In genomic region chr1:39512234-39512847, GRCh38 we compare ENCODE assay signal across 9 cellular contexts. TPM values are rescaled to one million over a fixed set of nuclear protein-coding genes. Genes with fewer than 3 reads are reported as not detected.
DNase-seq lines count a peak whose midpoint lies in the region; ATAC-seq, FAIRE-seq and TF ChIP-seq lines count a peak whose summit lies in the region.
"Not testable (repeated sequence)": the region's sequence is repeated elsewhere in the genome, so short reads cannot be mapped to it uniquely, and the experiment has no call there.
"Had no signal": no experiment of that assay in that cellular context is flagged by ENCODE, and none has a peak within 500 bp of the region (broad histone marks: within the 10 kb centered on the region; RNA-seq: fewer than 3 reads in every experiment).

No MANE protein-coding gene starts in this region.

- peaks cover 0 to 18% (median 8%) of the 10 kb centered on the region in 4 donors for H3K4me1 Mint-ChIP-seq in CD4-positive, CD25-positive, alpha-beta regulatory T cell
- H3K4me1 Mint-ChIP-seq in T-helper 17 cell, result not testable (repeated sequence)
- H3K4me1 Mint-ChIP-seq in activated CD8-positive, alpha-beta T cell treated with anti-CD3 and anti-CD28 coated beads, Interleukin-2, amount 10 ng/mL, durations not matched to agents 7 days and 5 days (ENCODE audit: low read depth), result peaks cover 22% of the 10 kb centered on the region
- H3K4me1 Mint-ChIP-seq in activated naive CD8-positive, alpha-beta T cell treated with anti-CD3 and anti-CD28 coated beads, Interleukin-2, amount 50 U/mL, for 24 hours, result peaks cover 20% of the 10 kb centered on the region
- peaks cover 9 to 20% of the 10 kb centered on the region in 2 donors for H3K4me1 Mint-ChIP-seq in stimulated activated naive B cell treated with anti-CD40 and anti-IgM and Interleukin-4, amounts not matched to agents 10 μg/mL and 1 μg/mL and 100 μg/mL, for 72 hours

- not testable (repeated sequence) for H3K27ac Mint-ChIP-seq in CD4-positive, CD25-positive, alpha-beta regulatory T cell; T-helper 17 cell; activated CD8-positive, alpha-beta T cell treated with anti-CD3 and anti-CD28 coated beads, Interleukin-2, amount 10 ng/mL, durations not matched to agents 7 days and 5 days; activated naive CD8-positive, alpha-beta T cell treated with anti-CD3 and anti-CD28 coated beads, Interleukin-2, amount 50 U/mL, for 24 hours; stimulated activated naive B cell treated with anti-CD40 and anti-IgM and Interleukin-4, amounts not matched to agents 10 μg/mL and 1 μg/mL and 100 μg/mL, for 72 hours

- POLR2A ChIA-PET in activated CD8-positive, alpha-beta T cell treated with anti-CD3 and anti-CD28 coated beads, Interleukin-2, amount 10 ng/mL, durations not matched to agents 7 days and 5 days (lab: Charles Lee), result not testable (repeated sequence)

- H3K4me3 Mint-ChIP-seq in CD4-positive, CD25-positive, alpha-beta regulatory T cell; T-helper 17 cell; activated CD8-positive, alpha-beta T cell treated with anti-CD3 and anti-CD28 coated beads, Interleukin-2, amount 10 ng/mL, durations not matched to agents 7 days and 5 days; activated naive CD8-positive, alpha-beta T cell treated with anti-CD3 and anti-CD28 coated beads, Interleukin-2, amount 50 U/mL, for 24 hours; stimulated activated naive B cell treated with anti-CD40 and anti-IgM and Interleukin-4, amounts not matched to agents 10 μg/mL and 1 μg/mL and 100 μg/mL, for 72 hours: not testable (repeated sequence)

- not testable (repeated sequence) for H3K36me3 Mint-ChIP-seq in CD4-positive, CD25-positive, alpha-beta regulatory T cell; T-helper 17 cell (ENCODE audit: low read depth); activated CD8-positive, alpha-beta T cell treated with anti-CD3 and anti-CD28 coated beads, Interleukin-2, amount 10 ng/mL, durations not matched to agents 7 days and 5 days (ENCODE audit: low read depth); activated naive CD8-positive, alpha-beta T cell treated with anti-CD3 and anti-CD28 coated beads, Interleukin-2, amount 50 U/mL, for 24 hours (ENCODE audit: low read depth); stimulated activated naive B cell treated with anti-CD40 and anti-IgM and Interleukin-4, amounts not matched to agents 10 μg/mL and 1 μg/mL and 100 μg/mL, for 72 hours

- intact Hi-C loops in mucosa of descending colon (cut with DNase I, micrococcal nuclease), result not testable (repeated sequence)

- H3K27ac ChIP-seq in CD4-positive, CD25-positive, alpha-beta regulatory T cell (ENCODE audit: insufficient read depth, low read length, poor library complexity, severe bottlenecking), result not testable (repeated sequence)

- H3K9me3 Mint-ChIP-seq in CD4-positive, CD25-positive, alpha-beta regulatory T cell; activated CD8-positive, alpha-beta T cell treated with anti-CD3 and anti-CD28 coated beads, Interleukin-2, amount 10 ng/mL, durations not matched to agents 7 days and 5 days (ENCODE audit: insufficient read depth); activated naive CD8-positive, alpha-beta T cell treated with anti-CD3 and anti-CD28 coated beads, Interleukin-2, amount 50 U/mL, for 24 hours; stimulated activated naive B cell treated with anti-CD40 and anti-IgM and Interleukin-4, amounts not matched to agents 10 μg/mL and 1 μg/mL and 100 μg/mL, for 72 hours: not testable (repeated sequence)

- CTCF ChIA-PET in activated CD8-positive, alpha-beta T cell treated with anti-CD3 and anti-CD28 coated beads, Interleukin-2, amount 10 ng/mL, durations not matched to agents 7 days and 5 days (lab: Charles Lee), result not testable (repeated sequence)

- not testable (repeated sequence) for H3K4me1 ChIP-seq in CD4-positive, CD25-positive, alpha-beta regulatory T cell (ENCODE audit: control insufficient read depth, insufficient read depth, low read length, poor library complexity, severe bottlenecking); mucosa of descending colon (ENCODE audit: low read depth)

- H3K9me3 ChIP-seq in CD4-positive, CD25-positive, alpha-beta regulatory T cell (ENCODE audit: control insufficient read depth in 2 of 2, low read length in 2 of 2); T-helper 17 cell (ENCODE audit: control insufficient read depth, low read length, poor library complexity, severe bottlenecking); mucosa of descending colon: not testable (repeated sequence)

- not testable (repeated sequence) for H3K27me3 Mint-ChIP-seq in CD4-positive, CD25-positive, alpha-beta regulatory T cell; T-helper 17 cell; activated CD8-positive, alpha-beta T cell treated with anti-CD3 and anti-CD28 coated beads, Interleukin-2, amount 10 ng/mL, durations not matched to agents 7 days and 5 days (ENCODE audit: low read depth); activated naive CD8-positive, alpha-beta T cell treated with anti-CD3 and anti-CD28 coated beads, Interleukin-2, amount 50 U/mL, for 24 hours
- peaks cover 4 to 16% of the 10 kb centered on the region in 2 donors for H3K27me3 Mint-ChIP-seq in stimulated activated naive B cell treated with anti-CD40 and anti-IgM and Interleukin-4, amounts not matched to agents 10 μg/mL and 1 μg/mL and 100 μg/mL, for 72 hours

- not testable (repeated sequence) for H3K4me3 ChIP-seq in CD4-positive, CD25-positive, alpha-beta regulatory T cell (ENCODE audit: low read depth, low read length); mucosa of descending colon

- peak; percentile 55 for FAIRE-seq in GM18507 (lab: Jason Lieb, UNC)

- H3K27me3 ChIP-seq in CD4-positive, CD25-positive, alpha-beta regulatory T cell (ENCODE audit: control insufficient read depth, insufficient read depth, low read length), result not testable (repeated sequence)

- DNase-seq in CD4-positive, CD25-positive, alpha-beta regulatory T cell; GM18507 (ENCODE audit: extremely low spot score, insufficient read length, low read depth); T-helper 17 cell; activated CD8-positive, alpha-beta T cell treated with anti-CD3 and anti-CD28 coated beads, Interleukin-2, amount 10 ng/mL, durations not matched to agents 7 days and 5 days; activated naive CD8-positive, alpha-beta T cell treated with anti-CD3 and anti-CD28 coated beads, Interleukin-2, amount 50 U/mL, for 24 hours; mucosa of descending colon; stimulated activated naive B cell treated with anti-CD40 and anti-IgM and Interleukin-4, amounts not matched to agents 10 μg/mL and 1 μg/mL and 100 μg/mL, for 72 hours: not testable (repeated sequence)

- not testable (repeated sequence) for TF ChIP-seq CTCF in mucosa of descending colon (IDR thresholded peaks at IDR 0.05)

- not testable (repeated sequence) for H3K36me3 ChIP-seq in CD4-positive, CD25-positive, alpha-beta regulatory T cell (ENCODE audit: control insufficient read depth, insufficient read depth, low read length); mucosa of descending colon (ENCODE audit: low read depth)

- ATAC-seq in CD4-positive, CD25-positive, alpha-beta regulatory T cell (ENCODE audit: low read depth in 2 of 2), result peak; percentile 17 to 51
- ATAC-seq in T-helper 17 cell (peak; percentile 43), esophagus mucosa (peak; percentile 47), mucosa of descending colon (peak; percentile 35)
- peak; percentile 50 for ATAC-seq in activated CD8-positive, alpha-beta T cell treated with anti-CD3 and anti-CD28 coated beads, Interleukin-2, amount 10 ng/mL, durations not matched to agents 7 days and 5 days
- peak; percentile 31 for ATAC-seq in activated naive CD8-positive, alpha-beta T cell treated with anti-CD3 and anti-CD28 coated beads, Interleukin-2, amount 50 U/mL, for 24 hours
- ATAC-seq in stimulated activated naive B cell treated with anti-CD40 and anti-IgM and Interleukin-4, amounts not matched to agents 10 μg/mL and 1 μg/mL and 100 μg/mL, for 72 hours (replicated peaks), result peak; percentile 24 to 31

RNA-seq across cellular contexts. Expression of gene BMP8A, which starts 20.9 kb away (rescaled TPM):
- total RNA-seq in CD4-positive, CD25-positive, alpha-beta regulatory T cell, result 0.35 TPM
- polyA plus RNA-seq in CD4-positive, CD25-positive, alpha-beta regulatory T cell, result not detected
- under 1 TPM in 1 of 2 donors, not detected in 1; 0.23 TPM for total RNA-seq in T-helper 17 cell
- under 1 TPM in 1 of 2 experiments, not detected in 1; 0.16 TPM for total RNA-seq in activated CD8-positive, alpha-beta T cell treated with anti-CD3 and anti-CD28 coated beads, Interleukin-2, amount 10 ng/mL, durations not matched to agents 7 days and 5 days
- not detected for total RNA-seq in esophagus mucosa
- 1 to 10 TPM; 6.5 to 9.2 (median 8.2) TPM for total RNA-seq in mucosa of descending colon
- total RNA-seq: M059J had no signal
